21 cellular contexts compared by ENCODE assay signal in the genomic region with DNA sequence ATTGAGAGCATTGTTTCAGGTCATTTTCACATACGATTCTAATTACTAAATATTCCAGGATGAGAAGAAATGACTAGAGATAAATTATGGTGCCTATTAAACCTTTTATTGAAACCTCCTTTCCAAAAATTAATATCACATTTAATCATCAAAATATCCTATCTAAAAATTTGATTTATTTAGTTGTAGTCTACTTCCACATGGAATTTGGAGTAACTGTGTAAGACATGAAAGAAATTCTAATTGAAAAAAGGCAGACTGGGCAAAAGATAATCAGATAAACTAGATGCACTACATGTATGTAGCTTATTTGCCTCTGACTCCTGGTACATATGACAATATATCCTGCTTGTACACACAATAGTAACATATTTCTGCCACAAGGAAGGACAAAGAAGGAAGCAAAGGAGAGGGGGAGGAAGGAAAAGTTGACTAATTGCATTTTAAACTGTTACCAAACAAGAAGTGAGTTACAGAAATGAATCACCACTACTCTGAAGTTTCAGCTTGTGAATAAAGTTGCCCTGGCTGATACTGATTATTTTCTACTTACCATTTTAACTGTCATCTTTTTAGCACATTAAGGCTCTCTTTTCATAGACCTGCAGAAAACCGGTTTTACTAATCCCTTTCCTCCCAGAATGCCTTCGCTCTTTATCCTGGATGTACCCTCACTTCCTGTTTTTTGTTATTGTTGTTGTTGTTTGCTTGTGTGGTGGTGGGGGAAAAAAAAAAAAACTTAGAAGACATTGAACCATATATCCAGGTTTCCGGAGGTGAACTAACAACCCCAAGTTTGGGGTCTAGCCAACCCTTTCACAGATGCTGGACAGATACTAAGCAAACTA. TPM values are rescaled to one million over a fixed set of nuclear protein-coding genes. Genes with fewer than 3 reads are reported as not detected.
DNase-seq lines count a peak whose midpoint lies in the region; ATAC-seq, FAIRE-seq and TF ChIP-seq lines count a peak whose summit lies in the region.
"Had no signal": no experiment of that assay in that cellular context is flagged by ENCODE, and none has a peak within 500 bp of the region (broad histone marks: within the 10 kb centered on the region; RNA-seq: fewer than 3 reads in every experiment).

No MANE protein-coding gene starts in this region.

- H2BK5ac ChIP-seq in H1 (ENCODE audit: low read depth, low read length) (peak overlapping the region; percentile 2; the same call in 1 of the 2 replicates), mesenchymal stem cell (ENCODE audit: low read depth, low read length, poor library complexity, severe bottlenecking) (no peak overlapping the region)

- H2AK5ac ChIP-seq in H1 (ENCODE audit: low read depth, low read length) = no peak overlapping the region
- no peak overlapping the region for H2AK5ac ChIP-seq in mesenchymal stem cell (ENCODE audit: low read length, severe bottlenecking)

- H3K27me3 ChIP-seq in H1 (replicated peaks in 1 of 4; ENCODE audit: control insufficient read depth in 3 of 4, extremely low read depth in 1 of 4, insufficient read depth in 3 of 4, low read length in 3 of 4) (no peaks in the 10 kb centered on the region), mesenchymal stem cell (ENCODE audit: control insufficient read depth in 1 of 2, insufficient read depth in 1 of 2, low read length in 2 of 2) (no peaks in the 10 kb centered on the region), vagina (no peaks in the 10 kb centered on the region)
- H3K27me3 ChIP-seq: esophagus squamous epithelium, tibial artery had no signal

- H2BK20ac ChIP-seq in H1 (ENCODE audit: low read length) = no peak overlapping the region

- H2BK15ac ChIP-seq in H1 (ENCODE audit: low read length) (no peak overlapping the region), mesenchymal stem cell (ENCODE audit: low read depth, poor library complexity, severe bottlenecking) (no peak overlapping the region)

- TF ChIP-seq POLR2A in H1 (IDR thresholded peaks at IDR 0.05; ENCODE audit: control extremely low read depth in 1 of 2, low read depth in 2 of 2, low read length in 2 of 2) (no peak), vagina (IDR thresholded peaks at IDR 0.05) (no peak)

- peak overlapping the region; percentile 64 for H4K5ac ChIP-seq in H1 (ENCODE audit: insufficient read length, low read depth, low read length)

- H2BK12ac ChIP-seq in H1 (ENCODE audit: low read depth, low read length) (no peak overlapping the region), mesenchymal stem cell (ENCODE audit: low read length in 2 of 2) (no peak overlapping the region)

- no peak overlapping the region for H4K8ac ChIP-seq in H1 (ENCODE audit: extremely low read depth, insufficient read depth, low read length)
- H4K8ac ChIP-seq in mesenchymal stem cell (ENCODE audit: low read length) = no peak overlapping the region

- TF ChIP-seq RAD21 in H1 (IDR thresholded peaks at IDR 0.05 in 1 of 2, conservative IDR thresholded peaks at IDR 0.05 in 1 of 2; ENCODE audit: low read depth in 2 of 2, low read length in 2 of 2) = no peak

- peak overlapping the region in 1 of 2 experiments; percentile 39; a peak in 2 of 4 replicates for H3K4me2 ChIP-seq in H1 (ENCODE audit: insufficient read depth in 1 of 2, low read depth in 2 of 2, low read length in 2 of 2)
- H3K4me2 ChIP-seq in mesenchymal stem cell (ENCODE audit: low read length, poor library complexity, severe bottlenecking) = no peak overlapping the region

- peak overlapping the region; percentile 53; the same call in 1 of the 2 replicates for H3K18ac ChIP-seq in H1 (ENCODE audit: extremely low read depth, low read length)
- H3K18ac ChIP-seq in mesenchymal stem cell (ENCODE audit: low read depth in 1 of 2, low read length in 2 of 2) = no peak overlapping the region

- H3K56ac ChIP-seq in H1 (replicated peaks; ENCODE audit: insufficient read length, low read depth, low read length) = no peak overlapping the region

- no peak overlapping the region for H2BK120ac ChIP-seq in H1 (replicated peaks; ENCODE audit: low read depth, low read length)
- no peak overlapping the region for H2BK120ac ChIP-seq in mesenchymal stem cell (ENCODE audit: low read depth, low read length)

- CTCF ChIA-PET in H1 (lab: Charles Lee; ENCODE audit: partially characterized antibody) = interaction anchor here (1.2 kb wide), 1 partner anchor 9 kb away, joined by 3 read pairs; no protein-coding TSS in a partner anchor

- H3K9me3 ChIP-seq in H1 (ENCODE audit: insufficient read depth in 2 of 2, low read depth in 1 of 2, low read length in 1 of 2) = no peaks in the 10 kb centered on the region
- H3K9me3 ChIP-seq in mesenchymal stem cell (ENCODE audit: control insufficient read depth, low read length) = no peaks in the 10 kb centered on the region
- no peaks in the 10 kb centered on the region for H3K9me3 ChIP-seq in vagina
- H3K9me3 ChIP-seq: esophagus squamous epithelium, tibial artery had no signal

- peak; percentile 69 for FAIRE-seq in H1 (lab: Jason Lieb, UNC)
- FAIRE-seq: D721Med, GM19239 had no signal

- H3K79me1 ChIP-seq in H1 (ENCODE audit: low read depth, low read length) (no peaks in the 10 kb centered on the region), mesenchymal stem cell (replicated peaks; ENCODE audit: low read length, poor library complexity, severe bottlenecking) (no peaks in the 10 kb centered on the region)

- 51% methylated on average over 4 of the region's 4 CpGs; no CpG with 5 or more reads in 1 of the 2 experiments for WGBS in H1 (ENCODE audit: extremely low coverage in 1 of 2, insufficient coverage in 1 of 2, insufficient read length in 1 of 2, insufficient replicate concordance in 2 of 2, low coverage in 1 of 2, low lambda C conversion rate in 2 of 2, missing lambda C conversion rate in 1 of 2), 2 experiments
- 50% methylated on average over 2 of the region's 4 CpGs for WGBS in mesenchymal stem cell

- H3K4me1 ChIP-seq in H1 (replicated peaks in 1 of 4; ENCODE audit: control insufficient read depth in 3 of 4, insufficient read depth in 4 of 4, low read length in 3 of 4) = peaks cover 2 to 28% (median 16%) of the 10 kb centered on the region in 4 experiments; a peak in 6 of 7 replicates
- no peaks in the 10 kb centered on the region for H3K4me1 ChIP-seq in mesenchymal stem cell (ENCODE audit: control insufficient read depth, insufficient read depth, low read depth, low read length)
- H3K4me1 ChIP-seq in vagina = no peaks in the 10 kb centered on the region
- H3K4me1 ChIP-seq: esophagus squamous epithelium, tibial artery had no signal

- H3K4me3 ChIP-seq in H1 (ENCODE audit: extremely low read depth in 1 of 4, insufficient read depth in 2 of 4, low read depth in 3 of 4, low read length in 4 of 4) (peak overlapping the region in 1 of 4 experiments; percentile 13; a peak in 1 of 8 replicates), mesenchymal stem cell (ENCODE audit: insufficient read depth in 1 of 2, low read depth in 1 of 2, low read length in 2 of 2) (no peak overlapping the region), vagina (no peak overlapping the region)
- H3K4me3 ChIP-seq: esophagus squamous epithelium, tibial artery had no signal

- peak; percentile 11 for DNase-seq in HS-5 (ENCODE audit: low read depth)
- DNase-seq in OCI-M1 (lab: John Stamatoyannopoulos, UW) = peak; percentile 44
- no peak for DNase-seq in H1 (ENCODE audit: low read depth in 1 of 2, low spot score in 2 of 2)
- DNase-seq in mesenchymal stem cell = peak; percentile 8
- no peak for DNase-seq in cerebellum (ENCODE audit: low spot score)
- DNase-seq in left lobe of liver (ENCODE audit: low spot score) = no peak
- no peak for DNase-seq in vagina (ENCODE audit: extremely low spot score in 2 of 2)
- no peak for DNase-seq in HUDEP-2 (lab: John Stamatoyannopoulos, UW; ENCODE audit: unreplicated experiment in 76 of 76)
- DNase-seq: activated CD8-positive, alpha-beta T cell treated with anti-CD3 and anti-CD28 coated beads for 36 hours; anterior cingulate cortex; cortex of kidney; esophagus squamous epithelium; NCI-H2227 treated with DMSO at 0.1 percent for 48 hours; stimulated activated CD4-positive, alpha-beta T cell treated with anti-CD3 and anti-CD28 coated beads, Interleukin-4, amount 100 ng/mL, for 1 hour; tibial artery had no signal

- no peak overlapping the region for H4K91ac ChIP-seq in H1 (replicated peaks; ENCODE audit: insufficient read length, low read length)
- no peak overlapping the region for H4K91ac ChIP-seq in mesenchymal stem cell (ENCODE audit: low read length)

- H3K23me2 ChIP-seq in H1 (ENCODE audit: low read depth, low read length) = no peaks in the 10 kb centered on the region

- H3K23ac ChIP-seq in H1 (ENCODE audit: insufficient read length) (no peak overlapping the region), mesenchymal stem cell (ENCODE audit: low read length in 2 of 2) (no peak overlapping the region)

- intact Hi-C loops in vagina (cut with DNase I) = no loop called here

- TF ChIP-seq EP300 in H1 (IDR thresholded peaks at IDR 0.05; ENCODE audit: borderline replicate concordance in 1 of 2, low read depth in 2 of 2, low read length in 2 of 2) = peak in 1 of 2 experiments; percentile 27; a peak in 1 of 3 replicates

- H3K36me3 ChIP-seq in H1 (ENCODE audit: control insufficient read depth in 2 of 4, insufficient read depth in 4 of 4, low read length in 3 of 4) (no peaks in the 10 kb centered on the region), mesenchymal stem cell (ENCODE audit: control insufficient read depth in 1 of 2, insufficient read depth in 2 of 2, low read depth in 1 of 2, low read length in 2 of 2) (no peaks in the 10 kb centered on the region), vagina (no peaks in the 10 kb centered on the region)
- H3K36me3 ChIP-seq: esophagus squamous epithelium, tibial artery had no signal

- POLR2A ChIA-PET in H1 (lab: Charles Lee; ENCODE audit: partially characterized antibody) = interaction anchor here (1.5 kb wide), 1 partner anchor 10 kb away, joined by 3 read pairs; no protein-coding TSS in a partner anchor

- no peak for ATAC-seq in left lobe of liver
- ATAC-seq: activated CD8-positive, alpha-beta T cell treated with anti-CD3 and anti-CD28 coated beads for 36 hours had no signal

- H2AFZ ChIP-seq in H1 (ENCODE audit: low read length) = no peak overlapping the region
- no peak overlapping the region for H2AFZ ChIP-seq in mesenchymal stem cell (ENCODE audit: low read depth, low read length)

- H3K4ac ChIP-seq in H1 (replicated peaks; ENCODE audit: insufficient read length, low read depth, low read length) (no peak overlapping the region), mesenchymal stem cell (ENCODE audit: low read depth in 1 of 2, low read length in 2 of 2) (no peak overlapping the region)

- peak overlapping the region; percentile 48; the same call in 1 of the 2 replicates for H3K27ac ChIP-seq in H1 (ENCODE audit: low read depth, low read length)
- H3K27ac ChIP-seq in mesenchymal stem cell (ENCODE audit: low read length, poor library complexity, severe bottlenecking) = no peak overlapping the region
- H3K27ac ChIP-seq in vagina = no peak overlapping the region
- H3K27ac ChIP-seq: tibial artery had no signal

- peaks cover 0 to 31% of the 10 kb centered on the region in 2 experiments; a peak in 2 of 4 replicates for H3K79me2 ChIP-seq in H1 (ENCODE audit: control insufficient read depth in 1 of 2, insufficient read depth in 2 of 2, low read length in 2 of 2)

- H4K20me1 ChIP-seq in H1 (replicated peaks in 1 of 2; ENCODE audit: control insufficient read depth in 1 of 2, insufficient read depth in 2 of 2, low read length in 2 of 2) = no peaks in the 10 kb centered on the region

- H3K14ac ChIP-seq in H1 (ENCODE audit: insufficient read length) = no peak overlapping the region
- no peak overlapping the region for H3K14ac ChIP-seq in mesenchymal stem cell (ENCODE audit: low read length in 2 of 2)

- H3K9ac ChIP-seq in H1 (replicated peaks in 1 of 4; ENCODE audit: extremely low read depth in 1 of 4, low read depth in 3 of 4, low read length in 3 of 4) = no peak overlapping the region; a peak in 1 of 7 replicates
- H3K9ac ChIP-seq in mesenchymal stem cell (ENCODE audit: low read length) = no peak overlapping the region

- TF ChIP-seq CTCF in H1 (IDR thresholded peaks at IDR 0.05; ENCODE audit: control extremely low read depth in 1 of 3, insufficient read depth in 1 of 3, low read depth in 1 of 3, low read length in 3 of 3) = no peak
- TF ChIP-seq CTCF in vagina (IDR thresholded peaks at IDR 0.05) = no peak

RNA-seq across cellular contexts. Expression of a gene that starts 28.4 kb away (rescaled TPM):
- total RNA-seq in H1 (2021; fragmentation: NEBNext Ultra II Directional; extraction: Animal tissue kit (Norgen Biotek cat#: 25700)) = 18.8 and 20.2 TPM in 2 replicates
- polyA plus RNA-seq in H1 (2011; rRNA removed) = 9.9 and 12.3 TPM in 2 replicates
- polyA plus RNA-seq in H1 (2011; cell fraction: cytosol; rRNA removed) = 12.6 TPM
- 26.7 TPM for polyA plus RNA-seq in H1 (2011; cell fraction: nucleus; rRNA removed)
- 9.4 to 20.3 TPM (median 12.6 TPM) in 4 replicates for polyA plus RNA-seq in H1 (2012, experiment 1 of 2)
- 1.4 TPM for polyA plus RNA-seq in H1 (2012, experiment 2 of 2)
- polyA plus RNA-seq in H1 (2013, experiment 1 of 2) = 21.0 TPM
- polyA plus RNA-seq in H1 (2013, experiment 2 of 2) = 16.5 TPM
- 113 and 158 TPM in 2 replicates for polyA minus RNA-seq in H1 (2011; rRNA and poly(A)+ RNA removed)
- 27.0 TPM for polyA minus RNA-seq in H1 (2011; cell fraction: cytosol; rRNA and poly(A)+ RNA removed)
- 313 TPM for polyA minus RNA-seq in H1 (2011; cell fraction: nucleus; rRNA and poly(A)+ RNA removed)
- polyA plus RNA-seq in mesenchymal stem cell (2013, experiment 1 of 2) = 0.01 TPM
- 0.08 TPM for polyA plus RNA-seq in mesenchymal stem cell (2013, experiment 2 of 2)
- total RNA-seq in cerebellum (894 TPM), left lobe of liver (1.2 TPM), vagina (9.8 TPM)
- total RNA-seq: activated CD8-positive, alpha-beta T cell treated with anti-CD3 and anti-CD28 coated beads for 36 hours; activated T-helper 1 cell treated with anti-CD3 and anti-CD28 coated beads, Interleukin-12 subunit alpha, Interleukin-12 subunit beta, Interleukin-2, Interleukin-4 antibody, amounts not matched to agents 30 ng/mL and 10 ng/mL and 1 ng/mL, durations not matched to agents 14 hours and 24 hours and 36 hours; lung microvascular endothelial cell; SK-MEL-5 had no signal
- polyA plus RNA-seq: IgD-negative memory B cell had no signal

Comparison
In these comparisons a context has a peak if more than half of its experiments do, and no peak if none do; other contexts are left out.
1. DNase-seq: peak in HS-5 (single experiment), OCI-M1 (single experiment) and mesenchymal stem cell (single experiment); none in H1 (0 of 2), cerebellum (single experiment), left lobe of liver (single experiment), vagina (0 of 2) and HUDEP-2 (0 of 76).
2. RNA of a gene that starts 28.4 kb away (total RNA-seq): 894 TPM in cerebellum (single experiment); 18.8 to 20.2 TPM in H1, 9.8 TPM in vagina (single experiment) and 1.2 TPM in left lobe of liver (single experiment); every median in the first group is over 10 times any median in the second.